In the genomic region with DNA sequence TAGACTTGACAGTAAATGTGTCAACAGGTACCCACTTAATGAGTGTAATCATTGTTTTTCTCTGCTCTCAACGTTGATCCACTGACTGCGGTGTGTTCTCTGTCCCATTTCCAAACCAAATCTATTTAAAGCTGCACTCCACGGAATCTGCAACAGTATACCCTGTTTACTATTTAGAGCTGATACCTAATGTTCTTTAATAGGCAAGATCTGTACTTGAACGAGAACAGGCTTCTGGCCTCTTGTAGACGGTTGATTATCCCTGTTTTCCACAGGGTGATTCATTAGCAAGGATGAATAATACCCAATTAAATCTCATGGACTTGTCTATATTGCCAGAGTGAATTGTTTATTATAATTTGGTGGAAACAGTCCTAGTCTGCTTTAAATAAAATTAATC, we compare ENCODE assay signal across 24 cellular contexts.
DNase-seq lines count a peak whose midpoint lies in the region; ATAC-seq and TF ChIP-seq lines count a peak whose summit lies in the region.
"Had no signal": no experiment of that assay in that cellular context is flagged by ENCODE, and none has a peak within 500 bp of the region (broad histone marks: within the 10 kb centered on the region; RNA-seq: fewer than 3 reads in every experiment).

No MANE protein-coding gene starts in this region.

- no peaks in the 10 kb centered on the region for H3K9me3 ChIP-seq in muscle layer of duodenum (ENCODE audit: control insufficient read depth in 1 of 2, low read length in 2 of 2)
- H3K9me3 ChIP-seq: SJSA1, testis had no signal

- H3K27me3 ChIP-seq in muscle layer of duodenum (ENCODE audit: low read depth, low read length) = no peaks in the 10 kb centered on the region
- H3K27me3 ChIP-seq: SJSA1, testis had no signal

- ATAC-seq in HG02870 (IDR thresholded peaks at IDR 0.05; ENCODE audit: unreplicated experiment) (no peak), HG03139 (IDR thresholded peaks at IDR 0.05; ENCODE audit: unreplicated experiment) (no peak)
- ATAC-seq: stimulated activated memory B cell treated with anti-CD40 and anti-IgM and Interleukin-4, amounts not matched to agents 10 μg/mL and 1 μg/mL and 100 μg/mL, for 72 hours; T-helper 17 cell had no signal

- no peaks in the 10 kb centered on the region for H3K36me3 ChIP-seq in muscle layer of duodenum (ENCODE audit: control insufficient read depth in 1 of 2, insufficient read depth in 2 of 2, low read length in 2 of 2)

- H3K4me3 ChIP-seq in epithelial cell of esophagus (ENCODE audit: low read length) (no peak overlapping the region), muscle layer of duodenum (ENCODE audit: low read depth in 1 of 2, low read length in 2 of 2) (no peak overlapping the region)
- H3K4me3 ChIP-seq: PC-9, SJSA1, testis had no signal

- TF ChIP-seq CTCF in epithelial cell of esophagus (IDR thresholded peaks at IDR 0.05; ENCODE audit: insufficient read depth, low read depth, low read length, missing control alignments) = no peak

- DNase-seq in NCI-H1417 (lab: John Stamatoyannopoulos, UW) (peak in 2 of 3 experiments; percentile 24 to 69), NCI-H1417 treated with DMSO at 0.1 percent for 48 hours (lab: John Stamatoyannopoulos, UW) (no peak), epithelial cell of esophagus (ENCODE audit: low read depth) (peak; percentile 11), iPS-NIHi7 (ENCODE audit: extremely low spot score) (no peak)
- DNase-seq in activated naive CD4-positive, alpha-beta T cell (lab: John Stamatoyannopoulos, UW) = no peak
- DNase-seq: activated CD4-positive, alpha-beta T cell treated with anti-CD3 and anti-CD28 coated beads, Interleukin-2, amount 10 ng/mL, durations not matched to agents 7 days and 5 days; activated naive CD8-positive, alpha-beta T cell treated with anti-CD3 and anti-CD28 coated beads, Interleukin-2, amount 10 ng/mL, durations not matched to agents 7 days and 5 days; CD4-positive, alpha-beta T cell; cortex of kidney; DMS153; GDM1; glutamatergic neuron; KBM-7; NCI-H187 treated with DMSO at 0.1 percent for 48 hours; PC-9; small intestine; T-helper 17 cell; testis had no signal

- H3K4me1 ChIP-seq in muscle layer of duodenum (ENCODE audit: control insufficient read depth in 1 of 2, insufficient read depth in 2 of 2, low read length in 2 of 2) = peaks cover 10 to 17% of the 10 kb centered on the region in 2 donors

- H3K27ac ChIP-seq in muscle layer of duodenum (ENCODE audit: low read length) = peak overlapping the region; percentile 37
- H3K27ac ChIP-seq: 22Rv1, PC-9, testis had no signal

Comparison
In these comparisons a context has a peak if more than half of its experiments do, and no peak if none do; other contexts are left out.
1. DNase-seq: peak in NCI-H1417 (2 of 3) and epithelial cell of esophagus (single experiment); none in NCI-H1417 treated with DMSO at 0.1 percent for 48 hours (single experiment), iPS-NIHi7 (single experiment) and activated naive CD4-positive, alpha-beta T cell (0 of 4).